29 cellular contexts compared by ENCODE assay signal in genomic region chr12:102800565-102800964, GRCh38.
"Had no signal": no experiment of that assay in that cellular context is flagged by ENCODE, and none has a peak within 500 bp of the region (broad histone marks: within the 10 kb centered on the region; RNA-seq: fewer than 3 reads in every experiment).

No MANE protein-coding gene starts in this region.

- H3K9ac ChIP-seq: neural progenitor cell, parathyroid adenoma had no signal

- H3K79me2 ChIP-seq: parathyroid adenoma had no signal

- H3K4me3 Mint-ChIP-seq: mesothelial cell of epicardium; naive B cell; natural killer cell; nephron progenitor cell; neural progenitor cell; stimulated activated effector memory CD8-positive, alpha-beta T cell treated with anti-CD3 and anti-CD28 coated beads, Interleukin-12 subunit alpha, Interleukin-12 subunit beta, amount 100 ng/mL, for 72 hours; stimulated activated naive CD8-positive, alpha-beta T cell treated with anti-CD3 and anti-CD28 coated beads, Interleukin-15, Interleukin-2, amounts not matched to agents 100 ng/mL and 50 ng/mL, for 24 hours had no signal

- ATAC-seq: left colon; left lung; natural killer cell; psoas muscle; sciatic nerve; stimulated activated effector memory CD8-positive, alpha-beta T cell treated with anti-CD3 and anti-CD28 coated beads, Interleukin-12 subunit alpha, Interleukin-12 subunit beta, amount 100 ng/mL, for 72 hours; upper lobe of right lung had no signal

- H3K4me2 ChIP-seq: neural progenitor cell had no signal

- H2AFZ ChIP-seq: neural progenitor cell, parathyroid adenoma had no signal

- H3K4me1 Mint-ChIP-seq: naive B cell; natural killer cell; nephron progenitor cell; stimulated activated effector memory CD8-positive, alpha-beta T cell treated with anti-CD3 and anti-CD28 coated beads, Interleukin-12 subunit alpha, Interleukin-12 subunit beta, amount 100 ng/mL, for 72 hours had no signal

- H3K36me3 Mint-ChIP-seq: mesothelial cell of epicardium; naive B cell; natural killer cell; neural progenitor cell; stimulated activated effector memory CD8-positive, alpha-beta T cell treated with anti-CD3 and anti-CD28 coated beads, Interleukin-12 subunit alpha, Interleukin-12 subunit beta, amount 100 ng/mL, for 72 hours had no signal

- FAIRE-seq: keratinocyte, urothelium cell line had no signal

- H3K27me3 ChIP-seq: left lung, neural progenitor cell, neutrophil, right atrium auricular region, suprapubic skin, upper lobe of right lung had no signal

- H3K4me1 ChIP-seq: left lung, neural progenitor cell, parathyroid adenoma, psoas muscle, right atrium auricular region, suprapubic skin, tibial artery, upper lobe of right lung had no signal

- DNase-seq: hippocampal formation; kidney glomerular epithelial cell; left colon; left lung; mesendoderm; naive B cell; natural killer cell; nephron progenitor cell; occipital lobe; psoas muscle; stimulated activated CD4-positive, alpha-beta T cell treated with anti-CD3 and anti-CD28 coated beads, Interleukin-4, amount 100 ng/mL, for 24 hours; stimulated activated naive CD4-positive, alpha-beta T cell; tibial artery; trophoblast cell; upper lobe of right lung had no signal

- H3K4me3 ChIP-seq: left lung, lung, neural progenitor cell, psoas muscle, right atrium auricular region, skin epidermis, suprapubic skin, thoracic aorta, tibial artery, upper lobe of right lung had no signal

- H3K27ac Mint-ChIP-seq: mesothelial cell of epicardium; natural killer cell; nephron progenitor cell; neural progenitor cell; stimulated activated effector memory CD8-positive, alpha-beta T cell treated with anti-CD3 and anti-CD28 coated beads, Interleukin-12 subunit alpha, Interleukin-12 subunit beta, amount 100 ng/mL, for 72 hours; stimulated activated naive CD8-positive, alpha-beta T cell treated with anti-CD3 and anti-CD28 coated beads, Interleukin-15, Interleukin-2, amounts not matched to agents 100 ng/mL and 50 ng/mL, for 24 hours had no signal

- H3K9me3 Mint-ChIP-seq: mesothelial cell of epicardium; nephron progenitor cell; neural progenitor cell; stimulated activated naive CD8-positive, alpha-beta T cell treated with anti-CD3 and anti-CD28 coated beads, Interleukin-15, Interleukin-2, amounts not matched to agents 100 ng/mL and 50 ng/mL, for 24 hours had no signal

- H3K9me3 ChIP-seq: left lung, neutrophil, psoas muscle, right atrium auricular region, suprapubic skin, thoracic aorta, tibial artery, upper lobe of right lung had no signal

- H3K36me3 ChIP-seq: left lung, neural progenitor cell, neutrophil, right atrium auricular region, suprapubic skin, thoracic aorta, tibial artery, upper lobe of right lung had no signal

- H3K27ac ChIP-seq: left lung, neural progenitor cell, neutrophil, parathyroid adenoma, psoas muscle, right atrium auricular region, skin epidermis, suprapubic skin, thoracic aorta, tibial artery, upper lobe of right lung had no signal
